Comparison of ENCODE assay signal across 8 cellular contexts in the genomic region with DNA sequence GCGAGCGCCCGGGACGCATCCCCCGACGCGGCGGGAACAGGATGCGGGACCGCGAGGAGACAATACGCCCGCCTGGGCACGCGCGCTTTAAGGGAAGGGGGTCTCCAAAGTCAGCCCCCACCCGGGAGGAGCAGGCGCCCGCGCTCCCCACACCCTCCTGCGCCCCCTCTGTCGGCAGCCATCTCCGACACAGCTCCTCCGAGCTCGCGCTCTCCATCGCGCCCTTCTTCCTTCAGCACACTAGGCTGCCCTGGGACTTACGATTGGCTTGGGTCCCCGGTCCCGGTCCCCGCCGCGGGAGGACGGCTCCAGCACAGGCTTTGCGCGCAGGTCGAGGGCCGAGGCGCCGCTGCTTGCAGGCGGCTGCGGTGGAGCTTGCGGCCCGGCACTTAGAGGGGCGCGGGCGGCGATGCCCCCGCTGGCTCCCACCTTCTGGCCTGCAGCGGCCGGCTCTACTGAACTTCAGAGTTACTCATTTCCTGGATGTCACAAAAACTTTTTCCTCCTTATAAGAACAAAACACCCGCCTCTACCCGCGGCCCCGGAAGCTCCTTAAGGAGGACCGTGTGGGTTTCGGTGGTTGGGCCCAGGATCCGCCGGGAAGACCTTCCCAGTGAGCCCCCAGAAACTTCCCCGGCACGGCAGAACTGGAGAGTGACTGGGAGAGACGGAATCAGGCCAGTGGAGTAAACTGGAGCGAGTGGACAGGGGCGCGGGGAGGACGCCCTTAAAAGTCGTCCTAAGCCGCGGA. TPM values are rescaled to one million over a fixed set of nuclear protein-coding genes. Genes with fewer than 3 reads are reported as not detected.
DNase-seq lines count a peak whose midpoint lies in the region; FAIRE-seq and TF ChIP-seq lines count a peak whose summit lies in the region.

A gene with protein sequence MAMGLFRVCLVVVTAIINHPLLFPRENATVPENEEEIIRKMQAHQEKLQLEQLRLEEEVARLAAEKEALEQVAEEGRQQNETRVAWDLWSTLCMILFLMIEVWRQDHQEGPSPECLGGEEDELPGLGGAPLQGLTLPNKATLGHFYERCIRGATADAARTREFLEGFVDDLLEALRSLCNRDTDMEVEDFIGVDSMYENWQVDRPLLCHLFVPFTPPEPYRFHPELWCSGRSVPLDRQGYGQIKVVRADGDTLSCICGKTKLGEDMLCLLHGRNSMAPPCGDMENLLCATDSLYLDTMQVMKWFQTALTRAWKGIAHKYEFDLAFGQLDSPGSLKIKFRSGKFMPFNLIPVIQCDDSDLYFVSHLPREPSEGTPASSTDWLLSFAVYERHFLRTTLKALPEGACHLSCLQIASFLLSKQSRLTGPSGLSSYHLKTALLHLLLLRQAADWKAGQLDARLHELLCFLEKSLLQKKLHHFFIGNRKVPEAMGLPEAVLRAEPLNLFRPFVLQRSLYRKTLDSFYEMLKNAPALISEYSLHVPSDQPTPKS (minus strand): TSS at position 481 of the 751 bp plus-strand sequence. CDS start 22,414 bp downstream, outside the sequence.

- H3K27ac ChIP-seq in WERI-Rb-1, result peak within 1 kb of the TSS; percentile 82

- TF ChIP-seq CTCF in GM12873 (IDR thresholded peaks at IDR 0.05; ENCODE audit: insufficient read depth, low read depth, low read length, missing control alignments) (peak; percentile 31), WERI-Rb-1 (IDR thresholded peaks at IDR 0.05; ENCODE audit: low read depth, low read length) (peak; percentile 37), bronchial epithelial cell (IDR thresholded peaks at IDR 0.05; ENCODE audit: insufficient read depth, low read length, severe bottlenecking) (peak; percentile 22)

- peak within 1 kb of the TSS; percentile 94 for H3K4me3 ChIP-seq in H7 (ENCODE audit: insufficient read depth, low read depth, low read length)
- peak within 1 kb of the TSS; percentile 92 for H3K4me3 ChIP-seq in WERI-Rb-1 (ENCODE audit: low read depth, low read length)
- H3K4me3 ChIP-seq in bronchial epithelial cell (ENCODE audit: low read depth, low read length), result peak within 1 kb of the TSS; percentile 93

- DNase-seq in H7 (peak; percentile 82), M059J (ENCODE audit: low read depth) (peak; percentile 84), WERI-Rb-1 (peak; percentile 59), bronchial epithelial cell (ENCODE audit: low read depth) (peak; percentile 72), iris pigment epithelial cell (ENCODE audit: low read depth) (peak; percentile 91), occipital lobe (lab: John Stamatoyannopoulos, UW) (no peak)
- DNase-seq in stimulated activated CD4-positive, alpha-beta T cell treated with anti-CD3 and anti-CD28 coated beads, Interleukin-15, amount 100 ng/mL, for 24 hours, result peak; percentile 81

- FAIRE-seq in bronchial epithelial cell (lab: Jason Lieb, UNC), result no peak

- H3K27me3 ChIP-seq in H7 (ENCODE audit: control insufficient read depth, insufficient read depth, low read length) (no peaks in the 10 kb centered on the region; the same call in 1 of the 2 replicates), WERI-Rb-1 (ENCODE audit: insufficient read depth, low read depth, severe bottlenecking) (no peaks in the 10 kb centered on the region), bronchial epithelial cell (ENCODE audit: control insufficient read depth, insufficient read depth, low read length) (no peaks in the 10 kb centered on the region)

- no peaks in the 10 kb centered on the region for H3K36me3 ChIP-seq in H7 (replicated peaks; ENCODE audit: control insufficient read depth, insufficient read depth, low read length)
- H3K36me3 ChIP-seq in WERI-Rb-1, result no peaks in the 10 kb centered on the region
- H3K36me3 ChIP-seq in bronchial epithelial cell (ENCODE audit: control insufficient read depth, insufficient read depth, low read length), result peaks cover 8% of the 10 kb centered on the region

- H3K9me3 ChIP-seq in WERI-Rb-1 (ENCODE audit: severe bottlenecking), result no peaks in the 10 kb centered on the region

RNA-seq across cellular contexts. Expression of the gene that starts here (rescaled TPM):
- total RNA-seq in H7 (2014; rRNA removed; shearing (Covaris generic)), result 6.7 and 6.9 TPM in 2 replicates
- total RNA-seq in M059J (2014; rRNA removed; shearing (Covaris generic)), result 6.0 and 9.7 TPM in 2 replicates
- total RNA-seq in bronchial epithelial cell (12.9 and 30.7 TPM in 2 replicates), occipital lobe (1.6 TPM)
